8 cellular contexts compared by ENCODE assay signal in the genomic region with DNA sequence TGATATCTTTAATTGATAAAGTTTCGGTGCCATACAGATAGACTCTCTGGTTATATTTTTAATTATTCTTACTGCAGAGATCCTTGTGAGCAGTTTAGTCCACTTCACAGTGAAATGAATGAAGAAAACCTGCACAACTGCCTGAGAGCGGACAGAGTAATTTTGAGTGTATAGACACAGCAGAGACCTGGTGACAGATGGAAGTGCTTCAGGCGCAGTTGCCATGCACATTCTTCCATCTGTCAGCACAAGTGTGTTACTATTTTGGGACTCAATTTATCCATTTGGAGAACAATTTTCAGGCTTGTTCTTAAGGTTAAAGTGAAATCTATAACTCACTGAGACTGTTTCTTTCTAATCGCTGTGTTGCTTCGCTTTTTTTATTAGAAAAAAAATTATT.
"Had no signal": no experiment of that assay in that cellular context is flagged by ENCODE, and none has a peak within 500 bp of the region (broad histone marks: within the 10 kb centered on the region; RNA-seq: fewer than 3 reads in every experiment).

No MANE protein-coding gene starts in this region.

- H3K27me3 ChIP-seq: ovary, transverse colon had no signal

- H3K4me1 ChIP-seq: transverse colon had no signal

- H3K4me3 ChIP-seq: dorsolateral prefrontal cortex, ovary, transverse colon had no signal

- H3K27ac ChIP-seq: ovary, transverse colon had no signal

- DNase-seq: mesenchymal stem cell; ovary; small intestine; stimulated activated naive B cell treated with anti-CD40 and anti-IgM and Interleukin-4, amounts not matched to agents 10 μg/mL and 1 μg/mL and 100 μg/mL, for 72 hours; transverse colon had no signal

- ATAC-seq: activated CD4-positive, CD25-positive, alpha-beta regulatory T cell treated with anti-CD3 and anti-CD28 coated beads, Interleukin-2, amount 50 U/mL, for 24 hours; esophagus mucosa; stimulated activated naive B cell treated with anti-CD40 and anti-IgM and Interleukin-4, amounts not matched to agents 10 μg/mL and 1 μg/mL and 100 μg/mL, for 72 hours had no signal

- H3K36me3 ChIP-seq: ovary, transverse colon had no signal
